ENCODE assay signal across 9 cellular contexts in genomic region chr17:48597492-48597774, GRCh38. TPM values are rescaled to one million over a fixed set of nuclear protein-coding genes. Genes with fewer than 3 reads are reported as not detected.
DNase-seq lines count a peak whose midpoint lies in the region; ATAC-seq, FAIRE-seq and TF ChIP-seq lines count a peak whose summit lies in the region.
"Had no signal": no experiment of that assay in that cellular context is flagged by ENCODE, and none has a peak within 500 bp of the region (broad histone marks: within the 10 kb centered on the region; RNA-seq: fewer than 3 reads in every experiment).

No MANE protein-coding gene starts in this region.

- H3K9ac ChIP-seq in GM12878 (ENCODE audit: control insufficient read depth, insufficient read depth, low read length) (no peak overlapping the region; the same call in 1 of the 2 replicates), mucosa of rectum (ENCODE audit: low read depth in 1 of 2, low read length in 2 of 2) (peak overlapping the region; percentile 60 to 73)

- no peak for FAIRE-seq in GM12878 (lab: Jason Lieb, UNC)

- TF ChIP-seq RAD21 in GM12878 (IDR thresholded peaks at IDR 0.05; ENCODE audit: insufficient read depth, low read depth, low read length), result no peak

- RAD21 ChIA-PET in GM12878 (lab: Charles Lee; ENCODE audit: unreplicated experiment), result no interaction called here

- H3K4me3 ChIP-seq in cardiac muscle cell (peak overlapping the region; percentile 25), GM12878 (peak overlapping the region; percentile 79), mucosa of rectum (ENCODE audit: low read length in 2 of 2) (peak overlapping the region; percentile 53 to 70), upper lobe of left lung (peak overlapping the region; percentile 22 to 50 (median 44))
- H3K4me3 ChIP-seq: SK-N-MC had no signal

- intact Hi-C loops in left cardiac atrium (cut with DNase I) (no loop called here), GM12878 (cut with micrococcal nuclease; ENCODE audit: unreplicated experiment) (no loop called here)

- TF ChIP-seq CTCF in cardiac muscle cell (IDR thresholded peaks at IDR 0.05; ENCODE audit: low read depth, low read length) (no peak), GM12878 (IDR thresholded peaks at IDR 0.05 in 2 of 3, conservative IDR thresholded peaks at IDR 0.05 in 1 of 3; ENCODE audit: control insufficient read depth in 2 of 3, extremely low read depth in 1 of 3, insufficient read depth in 1 of 3, low read depth in 3 of 3, low read length in 3 of 3) (no peak), upper lobe of left lung (IDR thresholded peaks at IDR 0.05) (no peak)

- SMC1A ChIA-PET in GM12878 (lab: Charles Lee; ENCODE audit: uncharacterized antibody, unreplicated experiment), result no interaction called here

- H3K27ac ChIP-seq in cardiac muscle cell (no peak overlapping the region), GM12878 (ENCODE audit: control insufficient read depth, insufficient read depth) (no peak overlapping the region), mucosa of rectum (ENCODE audit: low read depth in 2 of 2, low read length in 2 of 2) (peak overlapping the region; percentile 75 to 77), upper lobe of left lung (peak overlapping the region; percentile 75 to 87 (median 78))
- H3K27ac ChIP-seq: SK-N-MC had no signal

- no TSS peak for BruUV-seq in GM12878 (replicated peaks; lab: Mats Ljungman, UMichigan)

- ATAC-seq in left cardiac atrium (no peak), GM12878 (peak; percentile 4; the same call in 2 of the 3 replicates), upper lobe of left lung (ENCODE audit: low FRiP score in 2 of 2) (no peak), GM21528 (IDR thresholded peaks at IDR 0.05; ENCODE audit: low FRiP score, unreplicated experiment) (no peak)

- no peaks in the 10 kb centered on the region for H3K9me3 ChIP-seq in cardiac muscle cell (ENCODE audit: low read depth)
- no peaks in the 10 kb centered on the region for H3K9me3 ChIP-seq in GM12878 (replicated peaks; ENCODE audit: control insufficient read depth, insufficient read depth, low read length)
- H3K9me3 ChIP-seq in mucosa of rectum (ENCODE audit: control insufficient read depth in 2 of 2, low read length in 2 of 2), result no peaks in the 10 kb centered on the region
- no peaks in the 10 kb centered on the region for H3K9me3 ChIP-seq in upper lobe of left lung

- TF ChIP-seq POLR2A in GM12878 (IDR thresholded peaks at IDR 0.05; ENCODE audit: low read depth, low read length), result no peak
- no peak for TF ChIP-seq POLR2A in upper lobe of left lung (IDR thresholded peaks at IDR 0.05)

- POLR2A ChIA-PET in GM12878 (lab: Charles Lee), result no interaction called here

- peak overlapping the region; percentile 66 for H3K4me2 ChIP-seq in GM12878 (ENCODE audit: control insufficient read depth, insufficient read depth)

- H3K36me3 ChIP-seq in cardiac muscle cell (no peaks in the 10 kb centered on the region), GM12878 (ENCODE audit: control insufficient read depth in 2 of 2, insufficient read depth in 2 of 2, low read length in 1 of 2) (no peaks in the 10 kb centered on the region), mucosa of rectum (ENCODE audit: control insufficient read depth in 2 of 2, insufficient read depth in 2 of 2, low read length in 2 of 2) (peaks cover 23 to 26% of the 10 kb centered on the region in 2 donors), upper lobe of left lung (no peaks in the 10 kb centered on the region)

- CTCF ChIA-PET in GM12878 (lab: Yijun Ruan, JAX), result interaction anchor here (0.7 to 2.2 kb wide), 2 partner anchors 246 to 471 kb away, joined by 3 to 5 read pairs; no protein-coding TSS in a partner anchor

- under 1% methylated on average over 16 of the region's 17 CpGs for WGBS in GM12878 (ENCODE audit: insufficient coverage, insufficient replicate concordance, low lambda C conversion rate, missing lambda C conversion rate)
- 10% methylated on average over 2 of the region's 17 CpGs; no CpG with 5 or more reads in 1 of the 2 donors for WGBS in upper lobe of left lung, 2 donors

- no peaks in the 10 kb centered on the region for H3K79me2 ChIP-seq in GM12878 (ENCODE audit: control insufficient read depth, insufficient read depth, low read length)

- TF ChIP-seq EP300 in GM12878 (IDR thresholded peaks at IDR 0.05; ENCODE audit: borderline replicate concordance in 1 of 2, control insufficient read depth in 1 of 2, low read depth in 2 of 2, low read length in 2 of 2), result no peak
- no peak for TF ChIP-seq EP300 in upper lobe of left lung (IDR thresholded peaks at IDR 0.05)

- H4K20me1 ChIP-seq in GM12878 (ENCODE audit: control insufficient read depth, insufficient read depth), result no peaks in the 10 kb centered on the region

- in situ Hi-C loops in GM12878 (cut with MboI), result loop anchor here (5.0 kb wide), 1 partner anchor 335 kb away; no protein-coding TSS in a partner anchor

- DNase-seq in cardiac muscle cell (ENCODE audit: low read depth in 1 of 2, low spot score in 1 of 2) (no peak), left cardiac atrium (no peak), GM12878 (ENCODE audit: low read depth, low spot score) (no peak), upper lobe of left lung (no peak), inferior parietal cortex (ENCODE audit: extremely low spot score) (no peak)
- DNase-seq in activated CD4-positive, CD25-positive, alpha-beta regulatory T cell treated with anti-CD3 and anti-CD28 coated beads, Interleukin-2, amount 50 U/mL, for 72 hours, result no peak

- peaks cover 100% of the 10 kb centered on the region for H3K27me3 ChIP-seq in cardiac muscle cell
- peaks cover 14 to 51% of the 10 kb centered on the region in 2 experiments for H3K27me3 ChIP-seq in GM12878 (replicated peaks in 1 of 2; ENCODE audit: control insufficient read depth in 2 of 2, insufficient read depth in 2 of 2, low read length in 1 of 2)
- peaks cover 2 to 8% of the 10 kb centered on the region in 2 donors for H3K27me3 ChIP-seq in mucosa of rectum (ENCODE audit: control insufficient read depth in 2 of 2, insufficient read depth in 2 of 2, low read length in 2 of 2)
- peaks cover 0 to 70% (median 32%) of the 10 kb centered on the region in 4 donors for H3K27me3 ChIP-seq in upper lobe of left lung

- peak overlapping the region; percentile 71 for H2AFZ ChIP-seq in GM12878 (ENCODE audit: control insufficient read depth, low read depth, low read length)

- H3K4me1 ChIP-seq in cardiac muscle cell (ENCODE audit: low read depth) (no peaks in the 10 kb centered on the region), GM12878 (ENCODE audit: control insufficient read depth, insufficient read depth, low read length) (peaks cover 10% of the 10 kb centered on the region), mucosa of rectum (ENCODE audit: control insufficient read depth in 2 of 2, insufficient read depth in 2 of 2, low read length in 2 of 2) (peaks cover 49 to 51% of the 10 kb centered on the region in 2 donors), upper lobe of left lung (peaks cover 28 to 49% (median 36%) of the 10 kb centered on the region in 4 donors)

RNA-seq across cellular contexts. Expression of gene HOXB5, which starts 3.9 kb away (rescaled TPM):
- total RNA-seq in cardiac muscle cell (0.24 TPM in 1 of 2 replicates, not detected in the other), left cardiac atrium (under 1 TPM in 1 of 2 donors, not detected in 1; 0.41 TPM), GM12878 (2014; rRNA removed) (not detected in 2 replicates), GM12878 (2014; rRNA removed; fragmentation: Illumina TruSeq; extraction: Trizol) (not detected in 2 replicates), GM12878 (2021) (not detected in 2 replicates), upper lobe of left lung (1 to 10 TPM in 4 of 6 donors, under 1 TPM in 2; 0.39 to 5.0 (median 1.5) TPM)
- polyA plus RNA-seq in cardiac muscle cell (0.46 and 1.9 TPM in 2 replicates), GM12878 (2011; rRNA removed) (not detected in 2 replicates), GM12878 (2014; fragmentation: Illumina TruSeq; extraction: Trizol) (not detected in 2 replicates), GM12878 (2014; fragmentation: Nextera tagmentation; extraction: Ambion mirVana) (not detected), GM12878 (2014; rRNA removed) (not detected in 2 replicates), GM12878 (2016; fragmentation: Nextera tagmentation; extraction: Ambion mirVana) (not detected)
- not detected in 2 replicates for total RNA-seq in GM12878 (2013; cell fraction: nucleolus; rRNA removed)
- not detected for polyA plus RNA-seq in GM12878 (2011; ENCODE audit: low read depth)
- not detected in 2 replicates for polyA plus RNA-seq in GM12878 (2011; cell fraction: cytosol; rRNA removed)
- polyA plus RNA-seq in GM12878 (2011; cell fraction: nucleus; rRNA removed), result not detected in 2 replicates
- not detected in 2 replicates for polyA plus RNA-seq in GM12878 (2012)
- polyA minus RNA-seq in GM12878 (2011; rRNA and poly(A)+ RNA removed), result not detected in 2 replicates
- not detected in 2 replicates for polyA minus RNA-seq in GM12878 (2011; cell fraction: cytosol; rRNA and poly(A)+ RNA removed)
- polyA minus RNA-seq in GM12878 (2011; cell fraction: nucleus; rRNA and poly(A)+ RNA removed), result not detected in 2 replicates

RNA-seq across cellular contexts. Expression of gene HOXB6, which starts 7.4 kb away (rescaled TPM):
- total RNA-seq in cardiac muscle cell, result 0.12 TPM in 1 of 2 replicates, not detected in the other
- not detected in 2 replicates for polyA plus RNA-seq in cardiac muscle cell
- 1 to 10 TPM in 1 of 2 donors, under 1 TPM in 1; 0.63 to 2.2 TPM for total RNA-seq in left cardiac atrium
- not detected in 2 replicates for total RNA-seq in GM12878 (2013; cell fraction: nucleolus; rRNA removed)
- 0.05 and 0.06 TPM in 2 replicates for total RNA-seq in GM12878 (2014; rRNA removed)
- total RNA-seq in GM12878 (2014; rRNA removed; fragmentation: Illumina TruSeq; extraction: Trizol), result 0.09 TPM in 1 of 2 replicates, not detected in the other
- total RNA-seq in GM12878 (2021), result 0.13 and 0.24 TPM in 2 replicates
- polyA plus RNA-seq in GM12878 (2011; ENCODE audit: low read depth), result 0.16 TPM
- polyA plus RNA-seq in GM12878 (2011; rRNA removed), result 0.10 TPM in 1 of 2 replicates, not detected in the other
- 0.10 and 0.27 TPM in 2 replicates for polyA plus RNA-seq in GM12878 (2011; cell fraction: cytosol; rRNA removed)
- 0.10 TPM in 1 of 2 replicates, not detected in the other for polyA plus RNA-seq in GM12878 (2011; cell fraction: nucleus; rRNA removed)
- polyA plus RNA-seq in GM12878 (2012), result 0.21 TPM in 1 of 2 replicates, not detected in the other
- 0.07 TPM in 1 of 2 replicates, not detected in the other for polyA plus RNA-seq in GM12878 (2014; fragmentation: Illumina TruSeq; extraction: Trizol)
- under 1 TPM in 1 of 2 experiments, not detected in 1; 0.04 TPM for polyA plus RNA-seq in GM12878 (2014; fragmentation: Nextera tagmentation; extraction: Ambion mirVana)
- polyA plus RNA-seq in GM12878 (2014; rRNA removed), result 0.22 and 0.51 TPM in 2 replicates
- under 1 TPM in 1 of 2 experiments, not detected in 1; 0.13 TPM for polyA plus RNA-seq in GM12878 (2016; fragmentation: Nextera tagmentation; extraction: Ambion mirVana)
- polyA minus RNA-seq in GM12878 (2011; rRNA and poly(A)+ RNA removed), result 0.10 TPM in 1 of 2 replicates, not detected in the other
- polyA minus RNA-seq in GM12878 (2011; cell fraction: cytosol; rRNA and poly(A)+ RNA removed), result not detected in 2 replicates
- not detected in 2 replicates for polyA minus RNA-seq in GM12878 (2011; cell fraction: nucleus; rRNA and poly(A)+ RNA removed)
- total RNA-seq in upper lobe of left lung, result 10 to 100 TPM in 2 of 6 donors, 1 to 10 TPM in 4; 1.1 to 11.3 (median 7.0) TPM

RNA-seq across cellular contexts. Expression of gene HOXB3, which starts 7.4 kb away (rescaled TPM):
- total RNA-seq in cardiac muscle cell (37.7 and 42.4 TPM in 2 replicates), left cardiac atrium (1 to 10 TPM; 1.2 to 2.8 TPM), GM12878 (2014; rRNA removed) (2.8 and 4.5 TPM in 2 replicates), GM12878 (2014; rRNA removed; fragmentation: Illumina TruSeq; extraction: Trizol) (3.0 and 3.5 TPM in 2 replicates), GM12878 (2021) (5.6 and 6.7 TPM in 2 replicates), upper lobe of left lung (10 to 100 TPM in 2 of 6 donors, 1 to 10 TPM in 4; 2.9 to 12.6 (median 7.9) TPM)
- polyA plus RNA-seq in cardiac muscle cell (24.7 and 24.9 TPM in 2 replicates), GM12878 (2011; rRNA removed) (6.4 and 9.1 TPM in 2 replicates), GM12878 (2014; fragmentation: Illumina TruSeq; extraction: Trizol) (4.5 and 4.6 TPM in 2 replicates), GM12878 (2014; fragmentation: Nextera tagmentation; extraction: Ambion mirVana) (under 1 TPM; 0.64 to 0.91 TPM), GM12878 (2014; rRNA removed) (7.7 and 8.3 TPM in 2 replicates), GM12878 (2016; fragmentation: Nextera tagmentation; extraction: Ambion mirVana) (under 1 TPM; 0.19 to 0.76 TPM)
- total RNA-seq in GM12878 (2013; cell fraction: nucleolus; rRNA removed), result 23.2 and 26.2 TPM in 2 replicates
- 2.1 TPM for polyA plus RNA-seq in GM12878 (2011; ENCODE audit: low read depth)
- polyA plus RNA-seq in GM12878 (2011; cell fraction: cytosol; rRNA removed), result 4.0 and 4.7 TPM in 2 replicates
- polyA plus RNA-seq in GM12878 (2011; cell fraction: nucleus; rRNA removed), result 35.2 and 38.0 TPM in 2 replicates
- 3.2 and 3.9 TPM in 2 replicates for polyA plus RNA-seq in GM12878 (2012)
- 1.2 and 2.0 TPM in 2 replicates for polyA minus RNA-seq in GM12878 (2011; rRNA and poly(A)+ RNA removed)
- polyA minus RNA-seq in GM12878 (2011; cell fraction: cytosol; rRNA and poly(A)+ RNA removed), result 1.5 and 1.6 TPM in 2 replicates
- polyA minus RNA-seq in GM12878 (2011; cell fraction: nucleus; rRNA and poly(A)+ RNA removed), result 7.1 and 7.3 TPM in 2 replicates

RNA-seq across cellular contexts. Expression of gene HOXB7, which starts 13.4 kb away (rescaled TPM):
- not detected in 2 replicates for total RNA-seq in cardiac muscle cell
- 0.81 TPM in 1 of 2 replicates, not detected in the other for polyA plus RNA-seq in cardiac muscle cell
- 1 to 10 TPM in 1 of 2 donors, under 1 TPM in 1; 0.44 to 1.1 TPM for total RNA-seq in left cardiac atrium
- 0.98 and 1.3 TPM in 2 replicates for total RNA-seq in GM12878 (2013; cell fraction: nucleolus; rRNA removed)
- total RNA-seq in GM12878 (2014; rRNA removed), result 3.2 and 4.2 TPM in 2 replicates
- 3.6 and 5.8 TPM in 2 replicates for total RNA-seq in GM12878 (2014; rRNA removed; fragmentation: Illumina TruSeq; extraction: Trizol)
- 4.0 and 4.5 TPM in 2 replicates for total RNA-seq in GM12878 (2021)
- polyA plus RNA-seq in GM12878 (2011; ENCODE audit: low read depth), result 2.3 TPM
- polyA plus RNA-seq in GM12878 (2011; rRNA removed), result 7.4 and 8.3 TPM in 2 replicates
- 6.8 and 8.1 TPM in 2 replicates for polyA plus RNA-seq in GM12878 (2011; cell fraction: cytosol; rRNA removed)
- 2.5 and 4.1 TPM in 2 replicates for polyA plus RNA-seq in GM12878 (2011; cell fraction: nucleus; rRNA removed)
- polyA plus RNA-seq in GM12878 (2012), result 3.9 and 4.1 TPM in 2 replicates
- polyA plus RNA-seq in GM12878 (2014; fragmentation: Illumina TruSeq; extraction: Trizol), result 1.3 and 3.7 TPM in 2 replicates
- 1 to 10 TPM; 2.8 to 3.4 TPM for polyA plus RNA-seq in GM12878 (2014; fragmentation: Nextera tagmentation; extraction: Ambion mirVana)
- 5.1 and 7.0 TPM in 2 replicates for polyA plus RNA-seq in GM12878 (2014; rRNA removed)
- polyA plus RNA-seq in GM12878 (2016; fragmentation: Nextera tagmentation; extraction: Ambion mirVana), result 1 to 10 TPM; 4.3 to 4.8 TPM
- polyA minus RNA-seq in GM12878 (2011; rRNA and poly(A)+ RNA removed), result 1.6 and 2.8 TPM in 2 replicates
- 1.7 and 2.2 TPM in 2 replicates for polyA minus RNA-seq in GM12878 (2011; cell fraction: cytosol; rRNA and poly(A)+ RNA removed)
- 0.97 and 1.2 TPM in 2 replicates for polyA minus RNA-seq in GM12878 (2011; cell fraction: nucleus; rRNA and poly(A)+ RNA removed)
- total RNA-seq in upper lobe of left lung, result 1 to 10 TPM in 5 of 6 donors, not detected in 1; 1.1 to 3.7 (median 1.3) TPM

RNA-seq across cellular contexts. Expression of gene HOXB8, which starts 17.7 kb away (rescaled TPM):
- total RNA-seq in cardiac muscle cell (not detected in 2 replicates), left cardiac atrium (under 1 TPM in 1 of 2 donors, not detected in 1; 0.32 TPM), GM12878 (2014; rRNA removed) (not detected in 2 replicates), GM12878 (2014; rRNA removed; fragmentation: Illumina TruSeq; extraction: Trizol) (not detected in 2 replicates), GM12878 (2021) (0.21 TPM in 1 of 2 replicates, not detected in the other), upper lobe of left lung (under 1 TPM in 2 of 6 donors, not detected in 4; 0.23 to 0.27 TPM)
- polyA plus RNA-seq in cardiac muscle cell (not detected in 2 replicates), GM12878 (2011; rRNA removed) (not detected in 2 replicates), GM12878 (2014; fragmentation: Illumina TruSeq; extraction: Trizol) (not detected in 2 replicates), GM12878 (2014; fragmentation: Nextera tagmentation; extraction: Ambion mirVana) (not detected), GM12878 (2014; rRNA removed) (not detected in 2 replicates), GM12878 (2016; fragmentation: Nextera tagmentation; extraction: Ambion mirVana) (not detected)
- total RNA-seq in GM12878 (2013; cell fraction: nucleolus; rRNA removed), result not detected in 2 replicates
- not detected for polyA plus RNA-seq in GM12878 (2011; ENCODE audit: low read depth)
- polyA plus RNA-seq in GM12878 (2011; cell fraction: cytosol; rRNA removed), result not detected in 2 replicates
- not detected in 2 replicates for polyA plus RNA-seq in GM12878 (2011; cell fraction: nucleus; rRNA removed)
- not detected in 2 replicates for polyA plus RNA-seq in GM12878 (2012)
- not detected in 2 replicates for polyA minus RNA-seq in GM12878 (2011; rRNA and poly(A)+ RNA removed)
- not detected in 2 replicates for polyA minus RNA-seq in GM12878 (2011; cell fraction: cytosol; rRNA and poly(A)+ RNA removed)
- not detected in 2 replicates for polyA minus RNA-seq in GM12878 (2011; cell fraction: nucleus; rRNA and poly(A)+ RNA removed)

Comparison
In these comparisons a context has a peak if more than half of its experiments do, and no peak if none do; other contexts are left out.
1. H3K27ac ChIP-seq: peak in mucosa of rectum (2 of 2) and upper lobe of left lung (4 of 4); none in cardiac muscle cell (single experiment) and GM12878 (single experiment).
2. H3K4me3 ChIP-seq: peak in every context shown above with its lines; median percentile 79 in GM12878; 62 in mucosa of rectum; 44 in upper lobe of left lung; 25 in cardiac muscle cell.